Comparison of ENCODE assay signal across 27 cellular contexts in the genomic region with DNA sequence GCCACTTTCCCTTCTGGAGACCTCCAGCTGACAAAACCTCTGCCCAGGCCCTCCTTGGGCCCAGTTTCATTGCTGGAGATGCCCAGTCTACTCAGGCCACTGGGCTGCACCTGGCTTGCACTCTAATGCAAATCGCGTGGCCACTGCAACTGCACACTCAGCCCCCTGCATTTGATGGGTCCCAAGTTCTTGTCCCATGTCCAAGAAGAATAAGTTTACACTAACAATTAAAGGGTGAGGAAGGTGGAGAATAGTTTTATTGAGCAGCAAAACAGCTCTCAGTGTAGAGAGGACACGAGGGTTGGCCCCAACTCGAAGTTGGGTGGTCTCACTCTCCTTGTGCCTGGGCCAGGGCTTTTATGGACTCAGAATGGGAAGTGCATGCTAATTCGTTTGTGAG. TPM values are rescaled to one million over a fixed set of nuclear protein-coding genes. Genes with fewer than 3 reads are reported as not detected.
DNase-seq lines count a peak whose midpoint lies in the region; ATAC-seq and TF ChIP-seq lines count a peak whose summit lies in the region.
"Had no signal": no experiment of that assay in that cellular context is flagged by ENCODE, and none has a peak within 500 bp of the region (broad histone marks: within the 10 kb centered on the region; RNA-seq: fewer than 3 reads in every experiment).

No MANE protein-coding gene starts in this region.

- H3K9ac ChIP-seq in adipocyte (ENCODE audit: low read length), result no peak overlapping the region

- no peak for DNase-seq in activated CD4-positive, alpha-beta T cell treated with anti-CD3 and anti-CD28 coated beads, Interleukin-2, amount 10 ng/mL, durations not matched to agents 7 days and 5 days
- DNase-seq in activated CD4-positive, alpha-beta T cell treated with anti-CD3 and anti-CD28 coated beads for 1 hour, result no peak
- no peak for DNase-seq in CD8-positive, alpha-beta T cell
- DNase-seq in adipocyte (ENCODE audit: low read depth) (no peak), G401 (ENCODE audit: low spot score) (no peak), mesothelial cell of epicardium (ENCODE audit: low spot score in 2 of 2, unreplicated experiment in 2 of 2) (no peak), chondrocyte (ENCODE audit: low spot score) (no peak)
- DNase-seq: caudate nucleus; glutamatergic neuron; H7; kidney glomerular epithelial cell; NCI-H1105; NCI-H2029; NCI-H446; retina; spleen; stimulated activated CD4-positive, alpha-beta T cell treated with anti-CD3 and anti-CD28 coated beads, Interleukin-4, amount 100 ng/mL, for 1 hour; stimulated activated naive CD8-positive, alpha-beta T cell treated with anti-CD3 and anti-CD28 coated beads, Interleukin-15, Interleukin-2, amounts not matched to agents 100 U/mL and 50 U/mL, for 24 hours; transverse colon had no signal

- H3K27me3 Mint-ChIP-seq in activated CD4-positive, alpha-beta T cell treated with anti-CD3 and anti-CD28 coated beads, Interleukin-2, amount 10 ng/mL, durations not matched to agents 7 days and 5 days, result no peaks in the 10 kb centered on the region
- no peaks in the 10 kb centered on the region for H3K27me3 Mint-ChIP-seq in CD8-positive, alpha-beta T cell (ENCODE audit: low read depth)
- no peaks in the 10 kb centered on the region for H3K27me3 Mint-ChIP-seq in T-helper 1 cell treated with Interleukin-12 subunit alpha and Interleukin-12 subunit beta and Interleukin-4 antibody, amounts not matched to agents 30 μg/mL and 1 μg/mL, for 36 hours (ENCODE audit: low read depth)
- H3K27me3 Mint-ChIP-seq in mesothelial cell of epicardium (ENCODE audit: low read depth), result no peaks in the 10 kb centered on the region
- H3K27me3 Mint-ChIP-seq in chondrocyte (ENCODE audit: low read depth), result no peaks in the 10 kb centered on the region
- H3K27me3 Mint-ChIP-seq: B cell, memory B cell had no signal

- H3K36me3 Mint-ChIP-seq in activated CD4-positive, alpha-beta T cell treated with anti-CD3 and anti-CD28 coated beads, Interleukin-2, amount 10 ng/mL, durations not matched to agents 7 days and 5 days (ENCODE audit: low read depth), result peaks cover 61% of the 10 kb centered on the region
- peaks cover 12% of the 10 kb centered on the region for H3K36me3 Mint-ChIP-seq in CD8-positive, alpha-beta T cell
- peaks cover 36% of the 10 kb centered on the region for H3K36me3 Mint-ChIP-seq in T-helper 1 cell treated with Interleukin-12 subunit alpha and Interleukin-12 subunit beta and Interleukin-4 antibody, amounts not matched to agents 30 μg/mL and 1 μg/mL, for 36 hours (ENCODE audit: low read depth)
- H3K36me3 Mint-ChIP-seq in mesothelial cell of epicardium (peaks cover 2% of the 10 kb centered on the region), chondrocyte (ENCODE audit: low read depth) (peaks cover 6% of the 10 kb centered on the region)
- H3K36me3 Mint-ChIP-seq: memory B cell had no signal

- H3K27me3 ChIP-seq in CD8-positive, alpha-beta T cell (ENCODE audit: insufficient read depth, low read length), result no peaks in the 10 kb centered on the region
- no peaks in the 10 kb centered on the region for H3K27me3 ChIP-seq in adipocyte (replicated peaks; ENCODE audit: control insufficient read depth, insufficient read depth, low read length)
- H3K27me3 ChIP-seq: ascending aorta, spleen, transverse colon had no signal

- H3K4me3 Mint-ChIP-seq in activated CD4-positive, alpha-beta T cell treated with anti-CD3 and anti-CD28 coated beads, Interleukin-2, amount 10 ng/mL, durations not matched to agents 7 days and 5 days, result no peak overlapping the region
- no peak overlapping the region for H3K4me3 Mint-ChIP-seq in CD8-positive, alpha-beta T cell
- peak overlapping the region; percentile 7 for H3K4me3 Mint-ChIP-seq in T-helper 1 cell treated with Interleukin-12 subunit alpha and Interleukin-12 subunit beta and Interleukin-4 antibody, amounts not matched to agents 30 μg/mL and 1 μg/mL, for 36 hours
- H3K4me3 Mint-ChIP-seq in mesothelial cell of epicardium, result no peak overlapping the region
- no peak overlapping the region for H3K4me3 Mint-ChIP-seq in chondrocyte (ENCODE audit: unreplicated experiment)
- H3K4me3 Mint-ChIP-seq: B cell, memory B cell had no signal

- in situ Hi-C loops in G401 (cut with HindIII; ENCODE audit: low sequenced_read_pairs), result no loop called here

- no peaks in the 10 kb centered on the region for H3K36me3 ChIP-seq in CD8-positive, alpha-beta T cell (ENCODE audit: insufficient read depth, low read length)
- H3K36me3 ChIP-seq in adipocyte (ENCODE audit: control insufficient read depth, insufficient read depth, low read length, severe bottlenecking), result no peaks in the 10 kb centered on the region
- H3K36me3 ChIP-seq: ascending aorta, spleen, transverse colon had no signal

- peaks cover 40% of the 10 kb centered on the region for H3K4me1 Mint-ChIP-seq in activated CD4-positive, alpha-beta T cell treated with anti-CD3 and anti-CD28 coated beads, Interleukin-2, amount 10 ng/mL, durations not matched to agents 7 days and 5 days
- H3K4me1 Mint-ChIP-seq in CD8-positive, alpha-beta T cell (ENCODE audit: low read depth), result peaks cover 46% of the 10 kb centered on the region
- H3K4me1 Mint-ChIP-seq in T-helper 1 cell treated with Interleukin-12 subunit alpha and Interleukin-12 subunit beta and Interleukin-4 antibody, amounts not matched to agents 30 μg/mL and 1 μg/mL, for 36 hours (ENCODE audit: low read depth), result peaks cover 37% of the 10 kb centered on the region
- H3K4me1 Mint-ChIP-seq in mesothelial cell of epicardium (no peaks in the 10 kb centered on the region), chondrocyte (ENCODE audit: low read depth) (no peaks in the 10 kb centered on the region)
- H3K4me1 Mint-ChIP-seq: B cell, memory B cell had no signal

- CTCF ChIA-PET in activated CD4-positive, alpha-beta T cell treated with anti-CD3 and anti-CD28 coated beads, Interleukin-2, amount 10 ng/mL, durations not matched to agents 7 days and 5 days (lab: Charles Lee), result interaction anchor here (0.9 kb wide), 1 partner anchor 16 kb away, joined by 4 read pairs; no protein-coding TSS in a partner anchor
- CTCF ChIA-PET in CD8-positive, alpha-beta T cell (lab: Charles Lee), result interaction anchor here (1.0 to 1.2 kb wide), 2 partner anchors 14 to 16 kb away, joined by 3 read pairs; no protein-coding TSS in a partner anchor

- no peaks in the 10 kb centered on the region for H3K9me3 ChIP-seq in CD8-positive, alpha-beta T cell (ENCODE audit: low read length)
- H3K9me3 ChIP-seq in adipocyte (ENCODE audit: control insufficient read depth, low read length), result peaks cover 7% of the 10 kb centered on the region
- H3K9me3 ChIP-seq: A549, ascending aorta had no signal

- H3K27ac Mint-ChIP-seq in activated CD4-positive, alpha-beta T cell treated with anti-CD3 and anti-CD28 coated beads, Interleukin-2, amount 10 ng/mL, durations not matched to agents 7 days and 5 days, result peak overlapping the region; percentile 97
- H3K27ac Mint-ChIP-seq in CD8-positive, alpha-beta T cell, result peak overlapping the region; percentile 85
- H3K27ac Mint-ChIP-seq in T-helper 1 cell treated with Interleukin-12 subunit alpha and Interleukin-12 subunit beta and Interleukin-4 antibody, amounts not matched to agents 30 μg/mL and 1 μg/mL, for 36 hours, result peak overlapping the region; percentile 69
- H3K27ac Mint-ChIP-seq in mesothelial cell of epicardium, result no peak overlapping the region
- no peak overlapping the region for H3K27ac Mint-ChIP-seq in chondrocyte (ENCODE audit: unreplicated experiment)
- H3K27ac Mint-ChIP-seq: B cell, memory B cell had no signal

- H3K4me3 ChIP-seq in CD8-positive, alpha-beta T cell (ENCODE audit: low read depth, low read length), result no peak overlapping the region
- H3K4me3 ChIP-seq in adipocyte (ENCODE audit: low read length), result peak overlapping the region; percentile 17
- H3K4me3 ChIP-seq: A549, ascending aorta, PC-9, spleen, transverse colon had no signal

- no peak for TF ChIP-seq CTCF in CD8-positive, alpha-beta T cell (IDR thresholded peaks at IDR 0.05)
- TF ChIP-seq CTCF in mesothelial cell of epicardium (IDR thresholded peaks at IDR 0.05; ENCODE audit: unreplicated experiment) (no peak), chondrocyte (IDR thresholded peaks at IDR 0.05) (no peak)

- intact Hi-C loops in CD8-positive, alpha-beta T cell (cut with DNase I, micrococcal nuclease), result no loop called here

- peaks cover 32% of the 10 kb centered on the region for H3K9me3 Mint-ChIP-seq in activated CD4-positive, alpha-beta T cell treated with anti-CD3 and anti-CD28 coated beads, Interleukin-2, amount 10 ng/mL, durations not matched to agents 7 days and 5 days
- peaks cover 15% of the 10 kb centered on the region for H3K9me3 Mint-ChIP-seq in CD8-positive, alpha-beta T cell
- peaks cover 44% of the 10 kb centered on the region for H3K9me3 Mint-ChIP-seq in T-helper 1 cell treated with Interleukin-12 subunit alpha and Interleukin-12 subunit beta and Interleukin-4 antibody, amounts not matched to agents 30 μg/mL and 1 μg/mL, for 36 hours
- H3K9me3 Mint-ChIP-seq in mesothelial cell of epicardium, result peaks cover 17% of the 10 kb centered on the region
- H3K9me3 Mint-ChIP-seq in chondrocyte (ENCODE audit: low read depth), result peaks cover 22% of the 10 kb centered on the region

- no peak overlapping the region for H3K27ac ChIP-seq in CD8-positive, alpha-beta T cell (ENCODE audit: low read depth, low read length)
- H3K27ac ChIP-seq: A549, ascending aorta, PC-9, transverse colon, VCaP had no signal

- ATAC-seq in CD8-positive, alpha-beta T cell, result no peak
- ATAC-seq: A549 had no signal

- peaks cover 43% of the 10 kb centered on the region for H3K4me1 ChIP-seq in CD8-positive, alpha-beta T cell (ENCODE audit: insufficient read depth, low read length)
- H3K4me1 ChIP-seq in adipocyte (ENCODE audit: control insufficient read depth, insufficient read depth, low read length), result no peaks in the 10 kb centered on the region
- H3K4me1 ChIP-seq: A549, ascending aorta, spleen, transverse colon had no signal

- POLR2A ChIA-PET in activated CD4-positive, alpha-beta T cell treated with anti-CD3 and anti-CD28 coated beads, Interleukin-2, amount 10 ng/mL, durations not matched to agents 7 days and 5 days (lab: Charles Lee), result no interaction called here
- POLR2A ChIA-PET in CD8-positive, alpha-beta T cell (lab: Charles Lee), result interaction anchor here (1.4 kb wide), 1 partner anchor 14 kb away, joined by 3 read pairs; no protein-coding TSS in a partner anchor

RNA-seq across cellular contexts. Expression of a gene that starts 31.9 kb away (rescaled TPM):
- 100 to 1,000 TPM in 1 of 2 experiments, 10 to 100 TPM in 1; 89.2 to 101 TPM for total RNA-seq in activated CD4-positive, alpha-beta T cell treated with anti-CD3 and anti-CD28 coated beads, Interleukin-2, amount 10 ng/mL, durations not matched to agents 7 days and 5 days
- 10 to 100 TPM; 26.3 to 29.3 TPM for total RNA-seq in CD8-positive, alpha-beta T cell
- not detected in 2 replicates for total RNA-seq in G401 (2014; rRNA removed; shearing (Covaris generic))
- total RNA-seq in mesothelial cell of epicardium, result not detected in 3 replicates
- total RNA-seq in chondrocyte, result not detected in 3 replicates
- total RNA-seq: ascending aorta, dermis microvascular lymphatic vessel endothelial cell, H7, PC-9 had no signal

Comparison
In these comparisons a context has a peak if more than half of its experiments do, and no peak if none do; other contexts are left out.
1. H3K27ac Mint-ChIP-seq: peak in activated CD4-positive, alpha-beta T cell treated with anti-CD3 and anti-CD28 coated beads, Interleukin-2, amount 10 ng/mL, durations not matched to agents 7 days and 5 days (single experiment), CD8-positive, alpha-beta T cell (single experiment) and T-helper 1 cell treated with Interleukin-12 subunit alpha and Interleukin-12 subunit beta and Interleukin-4 antibody, amounts not matched to agents 30 μg/mL and 1 μg/mL, for 36 hours (single experiment); none in mesothelial cell of epicardium (single experiment) and chondrocyte (single experiment).
2. RNA of a gene that starts 31.9 kb away (total RNA-seq): 89.2 to 101 TPM in activated CD4-positive, alpha-beta T cell treated with anti-CD3 and anti-CD28 coated beads, Interleukin-2, amount 10 ng/mL, durations not matched to agents 7 days and 5 days and 26.3 to 29.3 TPM in CD8-positive, alpha-beta T cell; not detected in mesothelial cell of epicardium, not detected in G401 and not detected in chondrocyte; every median in the first group is over 10 times any median in the second.